ENCODE assay signal across 10 cellular contexts in genomic region chr7:27873981-27874957, GRCh38.
DNase-seq lines count a peak whose midpoint lies in the region; ATAC-seq and TF ChIP-seq lines count a peak whose summit lies in the region.
"Had no signal": no experiment of that assay in that cellular context is flagged by ENCODE, and none has a peak within 500 bp of the region (broad histone marks: within the 10 kb centered on the region; RNA-seq: fewer than 3 reads in every experiment).

No MANE protein-coding gene starts in this region.

- TF ChIP-seq POLR2A in heart left ventricle (IDR thresholded peaks at IDR 0.05) = no peak

- DNase-seq in ELR (ENCODE audit: low read depth) (peak; percentile 19), adipocyte (ENCODE audit: low read depth) (peak; percentile 34), heart left ventricle (peak; percentile 50 to 79 (median 62)), retinal pigment epithelial cell (ENCODE audit: low read depth) (peak; percentile 76), GM23338 (ENCODE audit: low spot score) (no peak)
- DNase-seq: activated naive CD8-positive, alpha-beta T cell treated with anti-CD3 and anti-CD28 coated beads for 36 hours; NCI-H2029 had no signal

- H3K27me3 ChIP-seq in adipocyte (replicated peaks; ENCODE audit: control insufficient read depth, insufficient read depth, low read length) (no peaks in the 10 kb centered on the region), heart left ventricle (no peaks in the 10 kb centered on the region), GM23338 (ENCODE audit: insufficient read depth) (no peaks in the 10 kb centered on the region)

- no peaks in the 10 kb centered on the region for H3K36me3 Mint-ChIP-seq in GM23338 (ENCODE audit: low read depth)
- H3K36me3 Mint-ChIP-seq: activated naive CD8-positive, alpha-beta T cell treated with anti-CD3 and anti-CD28 coated beads for 36 hours had no signal

- no peaks in the 10 kb centered on the region for H3K9me3 Mint-ChIP-seq in GM23338
- H3K9me3 Mint-ChIP-seq: activated naive CD8-positive, alpha-beta T cell treated with anti-CD3 and anti-CD28 coated beads for 36 hours had no signal

- H3K27ac ChIP-seq in heart left ventricle = peak overlapping the region in 4 of 12 donors; percentile 4 to 25 (median 13)
- no peak overlapping the region for H3K27ac ChIP-seq in GM23338 (ENCODE audit: low read depth)

- no peaks in the 10 kb centered on the region for H3F3A ChIP-seq in GM23338 (replicated peaks; ENCODE audit: low read depth)

- intact Hi-C loops in heart left ventricle (cut with DNase I) = no loop called here

- no peak overlapping the region for H3K4me3 ChIP-seq in adipocyte (ENCODE audit: low read length)
- H3K4me3 ChIP-seq in heart left ventricle = no peak overlapping the region
- no peak overlapping the region for H3K4me3 ChIP-seq in retinal pigment epithelial cell (ENCODE audit: low read length)
- H3K4me3 ChIP-seq in GM23338 = no peak overlapping the region

- H3K4me3 Mint-ChIP-seq in GM23338 = no peak overlapping the region
- H3K4me3 Mint-ChIP-seq: activated naive CD8-positive, alpha-beta T cell treated with anti-CD3 and anti-CD28 coated beads for 36 hours had no signal

- H3K9me2 ChIP-seq in GM23338 (ENCODE audit: insufficient read depth) = 0 out of 2 replicates have a peak, but pooled peaks cover 7% of the 10 kb centered on the region

- TF ChIP-seq CTCF in heart left ventricle (IDR thresholded peaks at IDR 0.05) = no peak
- no peak for TF ChIP-seq CTCF in retinal pigment epithelial cell (conservative IDR thresholded peaks at IDR 0.05; ENCODE audit: low read depth, low read length)
- no peak for TF ChIP-seq CTCF in GM23338 (conservative IDR thresholded peaks at IDR 0.05; ENCODE audit: low read depth in 2 of 2)

- no peak overlapping the region for H3K27ac Mint-ChIP-seq in GM23338
- H3K27ac Mint-ChIP-seq: activated naive CD8-positive, alpha-beta T cell treated with anti-CD3 and anti-CD28 coated beads for 36 hours had no signal

- peaks cover 6% of the 10 kb centered on the region for H3K9me3 ChIP-seq in adipocyte (ENCODE audit: control insufficient read depth, low read length)
- H3K9me3 ChIP-seq in heart left ventricle = no peaks in the 10 kb centered on the region

- H3K4me2 ChIP-seq in GM23338 = no peak overlapping the region

- WGBS in heart left ventricle, 4 donors = 63 to 66% (median 65%) methylated on average over 12 to 13 of the region's 13 CpGs

- peaks cover 18% of the 10 kb centered on the region for H3K4me1 Mint-ChIP-seq in GM23338
- H3K4me1 Mint-ChIP-seq: activated naive CD8-positive, alpha-beta T cell treated with anti-CD3 and anti-CD28 coated beads for 36 hours had no signal

- H3K79me2 ChIP-seq in GM23338 (replicated peaks; ENCODE audit: insufficient read depth) = no peaks in the 10 kb centered on the region

- H3K4me1 ChIP-seq in adipocyte (ENCODE audit: control insufficient read depth, insufficient read depth, low read length) (peaks cover 27% of the 10 kb centered on the region), heart left ventricle (peaks cover 0 to 31% (median 16%) of the 10 kb centered on the region in 12 donors), GM23338 (ENCODE audit: insufficient read depth) (peaks cover 3% of the 10 kb centered on the region)

- H2AFZ ChIP-seq in GM23338 = no peak overlapping the region

- no peaks in the 10 kb centered on the region for H3K36me3 ChIP-seq in adipocyte (ENCODE audit: control insufficient read depth, insufficient read depth, low read length, severe bottlenecking)
- H3K36me3 ChIP-seq in heart left ventricle = no peaks in the 10 kb centered on the region
- H3K36me3 ChIP-seq in GM23338 (ENCODE audit: insufficient read depth) = no peaks in the 10 kb centered on the region

- ATAC-seq in heart left ventricle = peak; percentile 68 to 90 (median 88)
- ATAC-seq in GM18907 (IDR thresholded peaks at IDR 0.05; ENCODE audit: unreplicated experiment) = no peak
- ATAC-seq in GM23338 = no peak
- no peak for ATAC-seq in GM18502 (IDR thresholded peaks at IDR 0.05; ENCODE audit: poor library complexity, unreplicated experiment)
- no peak for ATAC-seq in GM21737 (IDR thresholded peaks at IDR 0.05; ENCODE audit: unreplicated experiment)

- H4K20me1 ChIP-seq in GM23338 (replicated peaks; ENCODE audit: insufficient read depth) = no peaks in the 10 kb centered on the region; the same call in 1 of the 2 replicates

- H3K9ac ChIP-seq in adipocyte (ENCODE audit: low read length) = no peak overlapping the region

- H3K27me3 Mint-ChIP-seq in GM23338 (ENCODE audit: insufficient read depth, low read depth, poor library complexity) = peaks cover 7% of the 10 kb centered on the region
- H3K27me3 Mint-ChIP-seq: activated naive CD8-positive, alpha-beta T cell treated with anti-CD3 and anti-CD28 coated beads for 36 hours had no signal

TF ChIP-seq in GM23338, 12 proteins besides CTCF, POLR2A, EP300 and RAD21 (continues in another document):
- no peak for TF ChIP-seq NANOG (IDR thresholded peaks at IDR 0.05; ENCODE audit: borderline replicate concordance)
- TF ChIP-seq POLR2AphosphoS5 (IDR thresholded peaks at IDR 0.05; ENCODE audit: low read depth) = no peak
- no peak for TF ChIP-seq ETS1 (IDR thresholded peaks at IDR 0.05)
- TF ChIP-seq EZH2 (IDR thresholded peaks at IDR 0.05; ENCODE audit: low read depth, unreplicated experiment) = no peak
- TF ChIP-seq REST (IDR thresholded peaks at IDR 0.05; ENCODE audit: unreplicated experiment) = no peak
- no peak for TF ChIP-seq JUNB (IDR thresholded peaks at IDR 0.05; ENCODE audit: unreplicated experiment)
- no peak for TF ChIP-seq EZH2phosphoT487 (IDR thresholded peaks at IDR 0.05; ENCODE audit: unreplicated experiment)
- no peak for TF ChIP-seq ZNF331 (CRISPR knock-in tag; IDR thresholded peaks at IDR 0.05; ENCODE audit: low read depth)
- no peak for TF ChIP-seq STAT1 (IDR thresholded peaks at IDR 0.05; ENCODE audit: unreplicated experiment)
- no peak for TF ChIP-seq CREB1 (CRISPR knock-in tag; IDR thresholded peaks at IDR 0.05; ENCODE audit: low read depth)

Comparison
In these comparisons a context has a peak if more than half of its experiments do, and no peak if none do; other contexts are left out.
1. ATAC-seq: peak in heart left ventricle (4 of 4); none in GM18907 (single experiment), GM23338 (single experiment), GM18502 (single experiment) and GM21737 (single experiment).